ENCODE assay signal across 10 cellular contexts in genomic region chr7:2915023-2915422, GRCh38.
"Had no signal": no experiment of that assay in that cellular context is flagged by ENCODE, and none has a peak within 500 bp of the region (broad histone marks: within the 10 kb centered on the region; RNA-seq: fewer than 3 reads in every experiment).

No MANE protein-coding gene starts in this region.

- FAIRE-seq: HTR-8/SVneo, K562 had no signal

- H3K4me3 Mint-ChIP-seq: HFFc6 had no signal

- H3K36me3 ChIP-seq: HAP-1 had no signal

- H3K27ac Mint-ChIP-seq: HFFc6 had no signal

- H3K9me3 ChIP-seq: HAP-1 had no signal

- H3K27ac ChIP-seq: GM23248 had no signal

- DNase-seq: GM23248, GOT3, H7, HFFc6, IMR-90, KG1 had no signal

- H3K4me3 ChIP-seq: GM23248, HAP-1, K562 had no signal

- H3K4me1 ChIP-seq: HAP-1 had no signal

- ATAC-seq: HCT116, K562 had no signal

- H3K9me3 Mint-ChIP-seq: HFFc6 had no signal
